In the genomic region with DNA sequence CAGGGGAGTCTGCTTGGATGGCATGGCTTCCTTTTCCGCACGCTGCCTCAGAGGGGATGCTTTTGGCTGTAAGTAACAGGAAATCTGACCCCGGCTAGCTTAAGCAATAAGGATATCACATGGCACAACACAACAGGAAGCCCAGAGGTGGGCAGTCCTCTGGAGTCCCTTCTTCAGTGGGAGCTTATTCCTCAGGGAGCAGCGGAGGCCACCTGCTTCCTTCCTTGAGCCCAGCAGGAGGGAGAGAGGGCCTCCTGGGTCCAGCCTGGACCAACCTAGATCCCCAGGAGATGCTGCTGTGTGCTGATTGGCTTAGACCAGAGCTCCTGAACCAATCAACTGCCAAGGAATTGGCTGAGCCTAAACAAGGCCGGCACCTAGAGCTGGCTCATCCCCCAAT, we compare ENCODE assay signal across 21 cellular contexts.
DNase-seq lines count a peak whose midpoint lies in the region; ATAC-seq and TF ChIP-seq lines count a peak whose summit lies in the region.
"Had no signal": no experiment of that assay in that cellular context is flagged by ENCODE, and none has a peak within 500 bp of the region (broad histone marks: within the 10 kb centered on the region; RNA-seq: fewer than 3 reads in every experiment).

No MANE protein-coding gene starts in this region.

- TF ChIP-seq POLR2A in breast epithelium (IDR thresholded peaks at IDR 0.05) (no peak), Peyer's patch (IDR thresholded peaks at IDR 0.05) (no peak)

- no peak for ATAC-seq in sciatic nerve
- ATAC-seq: body of pancreas; CD8-positive, alpha-beta T cell had no signal

- in situ Hi-C loops in T47D (cut with HindIII; ENCODE audit: low pct_unique_long_range_greater_than_20kb, low sequenced_read_pairs) = no loop called here

- no peak for TF ChIP-seq CTCF in breast epithelium (IDR thresholded peaks at IDR 0.05)
- TF ChIP-seq CTCF in chondrocyte (IDR thresholded peaks at IDR 0.05) = no peak
- TF ChIP-seq CTCF in Peyer's patch (IDR thresholded peaks at IDR 0.05) = no peak

- H3K36me3 Mint-ChIP-seq in chondrocyte (ENCODE audit: low read depth) = no peaks in the 10 kb centered on the region
- H3K36me3 Mint-ChIP-seq: activated naive CD8-positive, alpha-beta T cell; CD8-positive, alpha-beta T cell had no signal

- H3K27ac ChIP-seq in breast epithelium = no peak overlapping the region
- no peak overlapping the region for H3K27ac ChIP-seq in Peyer's patch
- H3K27ac ChIP-seq: body of pancreas, hepatocyte, sigmoid colon, vagina, VCaP had no signal

- intact Hi-C loops in breast epithelium (cut with DNase I; ENCODE audit: low total_unique reads) (no loop called here), sciatic nerve (cut with DNase I) (no loop called here)

- no peaks in the 10 kb centered on the region for H3K27me3 Mint-ChIP-seq in chondrocyte (ENCODE audit: low read depth)

- H3K4me3 Mint-ChIP-seq in chondrocyte (ENCODE audit: unreplicated experiment) = no peak overlapping the region
- H3K4me3 Mint-ChIP-seq: activated CD4-positive, alpha-beta memory T cell treated with anti-CD3 and anti-CD28 coated beads, Interleukin-2, amount 10 ng/mL, durations not matched to agents 7 days and 5 days; activated naive CD8-positive, alpha-beta T cell; CD8-positive, alpha-beta T cell had no signal

- no peaks in the 10 kb centered on the region for H3K9me3 ChIP-seq in breast epithelium
- no peaks in the 10 kb centered on the region for H3K9me3 ChIP-seq in Peyer's patch
- H3K9me3 ChIP-seq: body of pancreas, ovary, sigmoid colon, vagina had no signal

- H3K4me1 Mint-ChIP-seq in chondrocyte (ENCODE audit: low read depth) = peaks cover 31% of the 10 kb centered on the region

- H3K4me3 ChIP-seq in breast epithelium = no peak overlapping the region
- H3K4me3 ChIP-seq in Peyer's patch = no peak overlapping the region
- H3K4me3 ChIP-seq: body of pancreas, hepatocyte, ovary, sigmoid colon, vagina had no signal

- DNase-seq in T47D (ENCODE audit: low read depth in 1 of 2, low spot score in 1 of 2) (peak; percentile 54 to 64), breast epithelium (ENCODE audit: low spot score in 2 of 2) (no peak), NCI-H2196 treated with DMSO at 0.1 percent for 48 hours (lab: John Stamatoyannopoulos, UW; ENCODE audit: unreplicated experiment) (peak; percentile 43), chondrocyte (ENCODE audit: low spot score) (peak; percentile 33), sciatic nerve (ENCODE audit: low spot score) (peak; percentile 46), Peyer's patch (no peak), activated gamma-delta T cell treated with Interleukin-2 at 50 U/mL for 16 hours (no peak), NCI-H526 (lab: John Stamatoyannopoulos, UW) (no peak)
- DNase-seq: activated CD4-positive, alpha-beta memory T cell treated with anti-CD3 and anti-CD28 coated beads, Interleukin-2, amount 10 ng/mL, durations not matched to agents 7 days and 5 days; activated T-cell treated with anti-CD3 and anti-CD28 coated beads, Interleukin-2, amount 50 U/mL, for 48 hours; body of pancreas; CD8-positive, alpha-beta T cell; DND-41; NCI-H187; sigmoid colon; stimulated activated CD4-positive, alpha-beta T cell treated with anti-CD3 and anti-CD28 coated beads, Interleukin-1b, Interleukin-23, amount 100 ng/mL, for 48 hours had no signal

- H3K36me3 ChIP-seq in breast epithelium = no peaks in the 10 kb centered on the region
- no peaks in the 10 kb centered on the region for H3K36me3 ChIP-seq in Peyer's patch
- H3K36me3 ChIP-seq: ovary, sigmoid colon, vagina had no signal

- no peak overlapping the region for H3K27ac Mint-ChIP-seq in chondrocyte (ENCODE audit: unreplicated experiment)
- H3K27ac Mint-ChIP-seq: activated CD4-positive, alpha-beta memory T cell treated with anti-CD3 and anti-CD28 coated beads, Interleukin-2, amount 10 ng/mL, durations not matched to agents 7 days and 5 days; activated naive CD8-positive, alpha-beta T cell; CD8-positive, alpha-beta T cell had no signal

- no peaks in the 10 kb centered on the region for H3K27me3 ChIP-seq in breast epithelium
- peaks cover 0 to 7% of the 10 kb centered on the region in 2 donors for H3K27me3 ChIP-seq in Peyer's patch
- H3K27me3 ChIP-seq: body of pancreas, hepatocyte, ovary, sigmoid colon, vagina had no signal

- H3K4me1 ChIP-seq in breast epithelium (no peaks in the 10 kb centered on the region), Peyer's patch (peaks cover 0 to 6% (median 0%) of the 10 kb centered on the region in 4 donors)

- no peaks in the 10 kb centered on the region for H3K9me3 Mint-ChIP-seq in chondrocyte (ENCODE audit: low read depth)
- H3K9me3 Mint-ChIP-seq: activated CD4-positive, alpha-beta memory T cell treated with anti-CD3 and anti-CD28 coated beads, Interleukin-2, amount 10 ng/mL, durations not matched to agents 7 days and 5 days; CD8-positive, alpha-beta T cell had no signal

Comparison
In these comparisons a context has a peak if more than half of its experiments do, and no peak if none do; other contexts are left out.
1. DNase-seq: peak in T47D (2 of 2), NCI-H2196 treated with DMSO at 0.1 percent for 48 hours (single experiment), chondrocyte (single experiment) and sciatic nerve (single experiment); none in breast epithelium (0 of 2), Peyer's patch (0 of 3), activated gamma-delta T cell treated with Interleukin-2 at 50 U/mL for 16 hours (single experiment) and NCI-H526 (0 of 2).